Comparison of ENCODE assay signal across 7 cellular contexts in the genomic region with DNA sequence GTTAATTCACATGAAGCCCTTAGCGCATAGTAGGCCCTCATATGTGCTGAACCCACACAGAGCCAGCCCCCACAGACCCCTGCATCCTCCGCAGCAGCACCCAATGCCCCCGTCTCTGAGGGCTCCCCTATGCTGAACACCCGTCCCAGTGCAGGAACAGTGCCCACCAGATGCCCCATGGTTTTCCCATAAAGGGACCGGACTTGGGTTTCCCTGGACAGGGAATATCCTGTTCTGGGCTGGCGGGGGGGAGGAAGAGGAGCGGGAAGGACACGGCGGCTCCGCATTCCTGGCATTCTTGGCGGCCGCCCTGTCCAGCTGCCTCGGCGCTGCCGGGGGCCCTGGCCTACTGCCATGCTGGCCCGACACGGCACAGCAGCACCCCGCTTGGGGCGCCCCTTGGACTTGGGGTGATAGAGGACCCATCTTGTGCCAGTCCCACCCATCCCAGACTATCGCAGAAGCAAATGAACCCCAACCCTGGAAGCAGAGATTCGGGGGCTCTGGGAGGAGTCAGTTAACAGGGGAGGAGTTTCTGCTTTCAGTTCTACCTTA. TPM values are rescaled to one million over a fixed set of nuclear protein-coding genes. Genes with fewer than 3 reads are reported as not detected.
DNase-seq lines count a peak whose midpoint lies in the region; ATAC-seq and FAIRE-seq lines count a peak whose summit lies in the region.

No MANE protein-coding gene starts in this region.

- H3K4me3 ChIP-seq in MG63 (no peak overlapping the region), mesenchymal stem cell (ENCODE audit: insufficient read depth in 1 of 2, low read depth in 1 of 2, low read length in 2 of 2) (no peak overlapping the region)

- H3K4me3 Mint-ChIP-seq in effector memory CD8-positive, alpha-beta T cell = peak overlapping the region in 1 of 2 donors; percentile 76

- no peak for ATAC-seq in effector memory CD8-positive, alpha-beta T cell (replicated peaks)
- ATAC-seq in HG02870 (IDR thresholded peaks at IDR 0.05; ENCODE audit: unreplicated experiment) = no peak
- no peak for ATAC-seq in GM18502 (IDR thresholded peaks at IDR 0.05; ENCODE audit: poor library complexity, unreplicated experiment)

- peak overlapping the region; percentile 5 for H3K9ac ChIP-seq in mesenchymal stem cell (ENCODE audit: low read length)

- peaks cover 68% of the 10 kb centered on the region in 2 donors for H3K4me1 Mint-ChIP-seq in effector memory CD8-positive, alpha-beta T cell (ENCODE audit: low read depth in 2 of 2)

- peak overlapping the region; percentile 93 for H3K4ac ChIP-seq in mesenchymal stem cell (ENCODE audit: low read depth in 1 of 2, low read length in 2 of 2)

- H3K27me3 Mint-ChIP-seq in effector memory CD8-positive, alpha-beta T cell = no peaks in the 10 kb centered on the region

- H2AK5ac ChIP-seq in mesenchymal stem cell (ENCODE audit: low read length, severe bottlenecking) = peak overlapping the region; percentile 100

- peaks cover 22% of the 10 kb centered on the region for H3K36me3 Mint-ChIP-seq in effector memory CD8-positive, alpha-beta T cell (ENCODE audit: insufficient read depth)

- H3K27me3 ChIP-seq in MG63 (no peaks in the 10 kb centered on the region), mesenchymal stem cell (ENCODE audit: control insufficient read depth in 1 of 2, insufficient read depth in 1 of 2, low read length in 2 of 2) (peaks cover 0 to 5% of the 10 kb centered on the region in 2 experiments)

- H4K91ac ChIP-seq in mesenchymal stem cell (ENCODE audit: low read length) = peak overlapping the region; percentile 99

- peak overlapping the region; percentile 30 for H3K4me2 ChIP-seq in mesenchymal stem cell (ENCODE audit: low read length, poor library complexity, severe bottlenecking)

- 11% methylated on average over 17 of the region's 21 CpGs for WGBS in mesenchymal stem cell

- peak overlapping the region; percentile 100 for H2BK12ac ChIP-seq in mesenchymal stem cell (ENCODE audit: low read length in 2 of 2)

- FAIRE-seq in urothelium cell line (lab: Jason Lieb, UNC) = peak; percentile 83

- H2AFZ ChIP-seq in mesenchymal stem cell (ENCODE audit: low read depth, low read length) = no peak overlapping the region

- H3K36me3 ChIP-seq in MG63 (no peaks in the 10 kb centered on the region), mesenchymal stem cell (ENCODE audit: control insufficient read depth in 1 of 2, insufficient read depth in 2 of 2, low read depth in 1 of 2, low read length in 2 of 2) (no peaks in the 10 kb centered on the region)

- H3K27ac ChIP-seq in mesenchymal stem cell (ENCODE audit: low read length, poor library complexity, severe bottlenecking) = peak overlapping the region; percentile 97

- H3K9me3 ChIP-seq in MG63 = no peaks in the 10 kb centered on the region
- no peaks in the 10 kb centered on the region for H3K9me3 ChIP-seq in mesenchymal stem cell (ENCODE audit: control insufficient read depth, low read length)

- H2BK120ac ChIP-seq in mesenchymal stem cell (ENCODE audit: low read depth, low read length) = peak overlapping the region; percentile 100

- H3K9me3 Mint-ChIP-seq in effector memory CD8-positive, alpha-beta T cell = no peaks in the 10 kb centered on the region

- H2BK15ac ChIP-seq in mesenchymal stem cell (ENCODE audit: low read depth, poor library complexity, severe bottlenecking) = peak overlapping the region; percentile 44

- H2BK5ac ChIP-seq in mesenchymal stem cell (ENCODE audit: low read depth, low read length, poor library complexity, severe bottlenecking) = peak overlapping the region; percentile 95

- peak overlapping the region in 1 of 2 experiments; percentile 91 for H3K14ac ChIP-seq in mesenchymal stem cell (ENCODE audit: low read length in 2 of 2)

- H3K79me1 ChIP-seq in mesenchymal stem cell (replicated peaks; ENCODE audit: low read length, poor library complexity, severe bottlenecking) = peaks cover 6% of the 10 kb centered on the region

- H4K8ac ChIP-seq in mesenchymal stem cell (ENCODE audit: low read length) = peak overlapping the region; percentile 96

- peak overlapping the region in 1 of 2 experiments; percentile 67 for H3K23ac ChIP-seq in mesenchymal stem cell (ENCODE audit: low read length in 2 of 2)

- H3K18ac ChIP-seq in mesenchymal stem cell (ENCODE audit: low read depth in 1 of 2, low read length in 2 of 2) = peak overlapping the region; percentile 97 to 98

- peaks cover 60% of the 10 kb centered on the region for H3K4me1 ChIP-seq in mesenchymal stem cell (ENCODE audit: control insufficient read depth, insufficient read depth, low read depth, low read length)

- DNase-seq in MG63 (peak; percentile 82), mesenchymal stem cell (peak; percentile 80), urothelium cell line (ENCODE audit: low spot score) (peak; percentile 92), OCI-M2 (lab: John Stamatoyannopoulos, UW; ENCODE audit: unreplicated experiment) (no peak)
- DNase-seq in effector memory CD8-positive, alpha-beta T cell = no peak

- peak overlapping the region; percentile 98 to 99 for H3K27ac Mint-ChIP-seq in effector memory CD8-positive, alpha-beta T cell

RNA-seq across cellular contexts. Expression of a gene that starts 23.7 kb away (rescaled TPM):
- total RNA-seq in MG63 (2014; rRNA removed; shearing (Covaris generic); ENCODE audit: low replicate concordance) = 7.9 and 13.6 TPM in 2 replicates
- 2.0 TPM for polyA plus RNA-seq in mesenchymal stem cell (2013, experiment 1 of 2)
- polyA plus RNA-seq in mesenchymal stem cell (2013, experiment 2 of 2) = 1.6 TPM

Comparison
In these comparisons a context has a peak if more than half of its experiments do, and no peak if none do; other contexts are left out.
1. DNase-seq: peak in MG63 (single experiment), mesenchymal stem cell (single experiment) and urothelium cell line (single experiment); none in effector memory CD8-positive, alpha-beta T cell (0 of 3) and OCI-M2 (single experiment).